In genomic region chr4:98467627-98468072, GRCh38 we compare ENCODE assay signal across 8 cellular contexts.
DNase-seq lines count a peak whose midpoint lies in the region; ATAC-seq and TF ChIP-seq lines count a peak whose summit lies in the region.

No MANE protein-coding gene starts in this region.

- TF ChIP-seq CTCF in AG09319 (IDR thresholded peaks at IDR 0.05; ENCODE audit: low read depth, low read length) (peak; percentile 79), coronary artery (IDR thresholded peaks at IDR 0.05) (peak; percentile 73), left lung (IDR thresholded peaks at IDR 0.05) (peak; percentile 69)

- H3K4me1 ChIP-seq in left lung, result peaks cover 0 to 20% of the 10 kb centered on the region in 2 donors

- CTCF ChIA-PET in activated CD4-positive, alpha-beta T cell treated with anti-CD3 and anti-CD28 coated beads for 36 hours (lab: Charles Lee), result interaction anchor here (0.6 to 2.1 kb wide), 41 partner anchors 9 to 938 kb away, joined by 3 to 21 read pairs (median 3); partner anchors contain the start of gene METAP1

- H3K4me3 ChIP-seq in coronary artery, result peak overlapping the region; percentile 70
- H3K4me3 ChIP-seq in left lung, result peak overlapping the region; percentile 10 to 31

- ATAC-seq in GM18867 (IDR thresholded peaks at IDR 0.05; ENCODE audit: unreplicated experiment) (peak; percentile 99), HG03108 (IDR thresholded peaks at IDR 0.05; ENCODE audit: unreplicated experiment) (peak; percentile 90), left lung (peak; percentile 99)
- ATAC-seq in activated CD4-positive, alpha-beta T cell treated with anti-CD3 and anti-CD28 coated beads for 36 hours, result peak; percentile 95

- DNase-seq in AG09319 (ENCODE audit: extremely low read depth, low read depth) (peak; percentile 84), NCI-H446 (lab: John Stamatoyannopoulos, UW) (peak; percentile 67 to 82), coronary artery (ENCODE audit: low spot score) (peak; percentile 79), left lung (peak in 1 of 2 donors; percentile 75)
- peak; percentile 85 for DNase-seq in activated CD4-positive, alpha-beta T cell treated with anti-CD3 and anti-CD28 coated beads for 36 hours
- DNase-seq in stimulated activated CD4-positive, alpha-beta T cell treated with anti-CD3 and anti-CD28 coated beads, Interleukin-2, amount 100 ng/mL, for 4 hours (ENCODE audit: low read depth), result peak; percentile 69

- peaks cover 23% of the 10 kb centered on the region for H3K4me1 Mint-ChIP-seq in activated CD4-positive, alpha-beta T cell treated with anti-CD3 and anti-CD28 coated beads for 36 hours

- POLR2A ChIA-PET in activated CD4-positive, alpha-beta T cell treated with anti-CD3 and anti-CD28 coated beads for 36 hours (lab: Charles Lee), result interaction anchor here (0.6 to 0.7 kb wide), 2 partner anchors 222 to 461 kb away, joined by 3 to 4 read pairs; no protein-coding TSS in a partner anchor

- H3K27ac ChIP-seq in coronary artery (peak overlapping the region in 1 of 2 donors; percentile 12), left lung (no peak overlapping the region)

- no peaks in the 10 kb centered on the region for H3K9me3 ChIP-seq in left lung

- H3K9me3 Mint-ChIP-seq in activated CD4-positive, alpha-beta T cell treated with anti-CD3 and anti-CD28 coated beads for 36 hours (ENCODE audit: low read depth), result no peaks in the 10 kb centered on the region

- H3K27ac Mint-ChIP-seq in activated CD4-positive, alpha-beta T cell treated with anti-CD3 and anti-CD28 coated beads for 36 hours, result peak overlapping the region; percentile 37

- H3K36me3 ChIP-seq in left lung, result peaks cover 0 to 3% of the 10 kb centered on the region in 2 donors

- intact Hi-C loops in activated CD4-positive, alpha-beta T cell treated with anti-CD3 and anti-CD28 coated beads for 36 hours (cut with DNase I, micrococcal nuclease), result loop anchor here (1.0 to 10.0 kb wide), 14 partner anchors 135 to 938 kb away; partner anchors contain the start of genes METAP1 (in 2 of the 2), EIF4E (in 1 of the 2) and TSPAN5 (in 1 of the 2)
- intact Hi-C loops in left lung (cut with DNase I), result no loop called here

- H3K27me3 Mint-ChIP-seq in activated CD4-positive, alpha-beta T cell treated with anti-CD3 and anti-CD28 coated beads for 36 hours, result no peaks in the 10 kb centered on the region

- H3K36me3 Mint-ChIP-seq in activated CD4-positive, alpha-beta T cell treated with anti-CD3 and anti-CD28 coated beads for 36 hours (ENCODE audit: low read depth), result peaks cover 25% of the 10 kb centered on the region

- H3K4me3 Mint-ChIP-seq in activated CD4-positive, alpha-beta T cell treated with anti-CD3 and anti-CD28 coated beads for 36 hours, result peak overlapping the region; percentile 52

- H3K27me3 ChIP-seq in left lung, result no peaks in the 10 kb centered on the region

Comparison
In these comparisons a context has a peak if more than half of its experiments do, and no peak if none do; other contexts are left out.
1. intact Hi-C loops: an anchor here in activated CD4-positive, alpha-beta T cell treated with anti-CD3 and anti-CD28 coated beads for 36 hours (1.0 to 10.0 kb wide); none called in left lung.